Comparison of ENCODE assay signal across 8 cellular contexts in the genomic region with DNA sequence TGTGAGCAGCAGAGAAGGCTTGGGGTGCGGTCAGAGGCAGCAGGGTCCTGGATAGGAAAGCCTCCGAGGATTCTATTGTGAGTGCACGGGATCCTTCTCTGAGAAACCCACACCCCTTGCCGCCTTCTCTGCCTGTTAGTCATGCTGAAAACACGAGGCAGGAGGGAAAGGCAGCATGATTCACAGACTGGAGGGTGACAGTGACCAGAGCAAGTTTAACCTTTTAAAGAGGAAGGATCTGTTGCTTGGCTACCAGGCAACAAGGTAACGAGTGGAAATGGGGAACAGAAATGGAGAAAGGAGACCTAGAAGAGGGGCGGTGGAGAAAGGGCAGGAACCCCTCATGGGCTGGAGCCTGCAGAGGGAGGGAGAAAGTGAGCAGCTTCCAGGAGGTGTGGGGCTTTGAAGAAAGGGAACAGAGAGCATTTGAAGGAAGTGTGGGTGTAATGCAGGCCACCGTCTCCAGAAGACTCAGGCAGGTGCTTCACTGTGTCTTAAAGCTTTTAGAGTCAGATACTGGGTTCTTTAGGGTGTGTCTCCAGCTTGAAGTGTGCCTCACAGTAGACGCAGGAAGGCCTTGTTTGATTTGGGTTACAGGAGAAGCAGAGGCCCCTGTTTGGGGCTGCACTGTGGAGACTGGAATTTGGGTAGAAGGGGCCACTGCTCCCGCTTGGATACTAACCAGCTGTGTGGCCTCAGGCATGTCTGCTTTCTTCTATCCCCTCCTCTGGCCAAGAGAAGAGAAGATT. TPM values are rescaled to one million over a fixed set of nuclear protein-coding genes. Genes with fewer than 3 reads are reported as not detected.
DNase-seq lines count a peak whose midpoint lies in the region; ATAC-seq and TF ChIP-seq lines count a peak whose summit lies in the region.

No MANE protein-coding gene starts in this region.

- H3K27ac Mint-ChIP-seq in activated CD4-positive, alpha-beta T cell treated with anti-CD3 and anti-CD28 coated beads, Interleukin-2, amount 10 ng/mL, durations not matched to agents 7 days and 5 days, result peak overlapping the region; percentile 87

- no peaks in the 10 kb centered on the region for H3K36me3 ChIP-seq in esophagus (ENCODE audit: control insufficient read depth in 2 of 2, insufficient read depth in 2 of 2, low read length in 1 of 2)
- no peaks in the 10 kb centered on the region for H3K36me3 ChIP-seq in neutrophil

- peaks cover 9 to 13% of the 10 kb centered on the region in 2 donors for H3K4me1 ChIP-seq in esophagus (ENCODE audit: control insufficient read depth in 2 of 2, insufficient read depth in 2 of 2, low read length in 1 of 2)
- peaks cover 45 to 54% of the 10 kb centered on the region in 2 experiments for H3K4me1 ChIP-seq in neutrophil (ENCODE audit: control insufficient read depth in 1 of 2, insufficient read depth in 1 of 2, low read depth in 1 of 2, low read length in 1 of 2)

- no peak overlapping the region for H3K4me3 ChIP-seq in esophagus (ENCODE audit: low read depth in 1 of 2, low read length in 2 of 2)
- no peak overlapping the region for H3K4me3 ChIP-seq in neutrophil (ENCODE audit: low read depth in 1 of 2, low read length in 1 of 2)

- H3K27ac ChIP-seq in esophagus (ENCODE audit: low read depth in 2 of 2, low read length in 1 of 2) (peak overlapping the region; percentile 72 to 92), neutrophil (peak overlapping the region; percentile 21)

- H3K36me3 Mint-ChIP-seq in activated CD4-positive, alpha-beta T cell treated with anti-CD3 and anti-CD28 coated beads, Interleukin-2, amount 10 ng/mL, durations not matched to agents 7 days and 5 days (ENCODE audit: low read depth), result no peaks in the 10 kb centered on the region

- no peaks in the 10 kb centered on the region for H3K9me3 Mint-ChIP-seq in activated CD4-positive, alpha-beta T cell treated with anti-CD3 and anti-CD28 coated beads, Interleukin-2, amount 10 ng/mL, durations not matched to agents 7 days and 5 days

- WGBS in esophagus, 2 donors, result 29 to 47% methylated on average over 10 of the region's 10 CpGs

- in situ Hi-C loops in ACHN (cut with HindIII; ENCODE audit: low pct_ligation_motif_present, low pct_unique_long_range_greater_than_20kb, low sequenced_read_pairs), result no loop called here

- no peaks in the 10 kb centered on the region for H3K9me3 ChIP-seq in esophagus (ENCODE audit: control insufficient read depth in 2 of 2, insufficient read depth in 1 of 2, low read depth in 1 of 2, low read length in 1 of 2)
- no peaks in the 10 kb centered on the region for H3K9me3 ChIP-seq in neutrophil

- H3K27me3 ChIP-seq in esophagus (ENCODE audit: control insufficient read depth in 1 of 2, insufficient read depth in 2 of 2, low read length in 2 of 2) (no peaks in the 10 kb centered on the region), neutrophil (no peaks in the 10 kb centered on the region)

- DNase-seq in ACHN (peak; percentile 90), HS-5 (ENCODE audit: low read depth) (peak; percentile 85), DMS 273 treated with DMSO at 0.1 percent for 48 hours (lab: John Stamatoyannopoulos, UW) (no peak), DMS 273 (lab: John Stamatoyannopoulos, UW; ENCODE audit: unreplicated experiment) (no peak)
- peak; percentile 30 for DNase-seq in activated CD4-positive, alpha-beta T cell treated with anti-CD3 and anti-CD28 coated beads, Interleukin-2, amount 10 ng/mL, durations not matched to agents 7 days and 5 days

- H3K4me1 Mint-ChIP-seq in activated CD4-positive, alpha-beta T cell treated with anti-CD3 and anti-CD28 coated beads, Interleukin-2, amount 10 ng/mL, durations not matched to agents 7 days and 5 days, result peaks cover 27% of the 10 kb centered on the region

- H3K4me3 Mint-ChIP-seq in activated CD4-positive, alpha-beta T cell treated with anti-CD3 and anti-CD28 coated beads, Interleukin-2, amount 10 ng/mL, durations not matched to agents 7 days and 5 days, result no peak overlapping the region

- ATAC-seq in GM19452 (IDR thresholded peaks at IDR 0.05; ENCODE audit: unreplicated experiment), result no peak

- CTCF ChIA-PET in activated CD4-positive, alpha-beta T cell treated with anti-CD3 and anti-CD28 coated beads, Interleukin-2, amount 10 ng/mL, durations not matched to agents 7 days and 5 days (lab: Charles Lee), result interaction anchor here (1.0 kb wide), 1 partner anchor 25 kb away, joined by 4 read pairs; no protein-coding TSS in a partner anchor

- POLR2A ChIA-PET in activated CD4-positive, alpha-beta T cell treated with anti-CD3 and anti-CD28 coated beads, Interleukin-2, amount 10 ng/mL, durations not matched to agents 7 days and 5 days (lab: Charles Lee), result interaction anchor here (0.5 kb wide), 1 partner anchor 122 kb away, joined by 7 read pairs; no protein-coding TSS in a partner anchor

- no peak for TF ChIP-seq CTCF in neutrophil (IDR thresholded peaks at IDR 0.05)

- H3K27me3 Mint-ChIP-seq in activated CD4-positive, alpha-beta T cell treated with anti-CD3 and anti-CD28 coated beads, Interleukin-2, amount 10 ng/mL, durations not matched to agents 7 days and 5 days, result no peaks in the 10 kb centered on the region

RNA-seq across cellular contexts. Expression of a gene that starts 19.1 kb away (rescaled TPM):
- total RNA-seq in activated CD4-positive, alpha-beta T cell treated with anti-CD3 and anti-CD28 coated beads, Interleukin-2, amount 10 ng/mL, durations not matched to agents 7 days and 5 days, result not detected
- not detected for polyA plus RNA-seq in esophagus

RNA-seq across cellular contexts. Expression of a gene that starts 37.4 kb away (rescaled TPM):
- total RNA-seq in activated CD4-positive, alpha-beta T cell treated with anti-CD3 and anti-CD28 coated beads, Interleukin-2, amount 10 ng/mL, durations not matched to agents 7 days and 5 days, result not detected
- polyA plus RNA-seq in esophagus, result 10 to 100 TPM in 1 of 2 donors, 1 to 10 TPM in 1; 6.5 to 27.8 TPM

Comparison
In these comparisons a context has a peak if more than half of its experiments do, and no peak if none do; other contexts are left out.
1. DNase-seq: peak in ACHN (single experiment), HS-5 (single experiment) and activated CD4-positive, alpha-beta T cell treated with anti-CD3 and anti-CD28 coated beads, Interleukin-2, amount 10 ng/mL, durations not matched to agents 7 days and 5 days (single experiment); none in DMS 273 treated with DMSO at 0.1 percent for 48 hours (single experiment) and DMS 273 (single experiment).